15 cellular contexts compared by ENCODE assay signal in genomic region chr11:76623884-76624419, GRCh38. TPM values are rescaled to one million over a fixed set of nuclear protein-coding genes. Genes with fewer than 3 reads are reported as not detected.
"Had no signal": no experiment of that assay in that cellular context is flagged by ENCODE, and none has a peak within 500 bp of the region (broad histone marks: within the 10 kb centered on the region; RNA-seq: fewer than 3 reads in every experiment).

No MANE protein-coding gene starts in this region.

- H3K4me3 ChIP-seq: gastrocnemius medialis, psoas muscle, sigmoid colon had no signal

- H3K27me3 ChIP-seq: gastrocnemius medialis, sigmoid colon had no signal

- DNase-seq: activated CD4-positive, alpha-beta T cell treated with anti-CD3 and anti-CD28 coated beads for 48 hours; activated CD8-positive, alpha-beta T cell treated with anti-CD3 and anti-CD28 coated beads, Interleukin-2, amount 10 ng/mL, durations not matched to agents 7 days and 5 days; amygdala; effector CD4-positive, alpha-beta T cell; gastrocnemius medialis; midbrain; psoas muscle; stimulated activated CD4-positive, alpha-beta T cell treated with anti-CD3 and anti-CD28 coated beads, Interleukin-2, amount 100 ng/mL, for 48 hours; T-helper 1 cell had no signal

- H3K4me1 ChIP-seq: psoas muscle had no signal

- ATAC-seq: activated CD8-positive, alpha-beta T cell treated with anti-CD3 and anti-CD28 coated beads, Interleukin-2, amount 10 ng/mL, durations not matched to agents 7 days and 5 days; gastrocnemius medialis; psoas muscle; WTC11 had no signal

- H3K36me3 ChIP-seq: gastrocnemius medialis, neutrophil, sigmoid colon had no signal

- H3K9me3 ChIP-seq: psoas muscle had no signal

- H3K4me1 Mint-ChIP-seq: activated naive CD4-positive, alpha-beta T cell treated with anti-CD3 and anti-CD28 coated beads, Interleukin-2, amount 50 U/mL, for 24 hours had no signal

- H3K27ac Mint-ChIP-seq: activated CD8-positive, alpha-beta T cell treated with anti-CD3 and anti-CD28 coated beads, Interleukin-2, amount 10 ng/mL, durations not matched to agents 7 days and 5 days; activated naive CD4-positive, alpha-beta T cell treated with anti-CD3 and anti-CD28 coated beads, Interleukin-2, amount 50 U/mL, for 24 hours; stimulated activated naive CD8-positive, alpha-beta T cell treated with anti-CD3 and anti-CD28 coated beads, Interleukin-15, Interleukin-2, amounts not matched to agents 100 ng/mL and 50 ng/mL, for 24 hours; WTC11 had no signal

- H3K27ac ChIP-seq: gastrocnemius medialis, neutrophil, psoas muscle, sigmoid colon had no signal

- H3K4me3 Mint-ChIP-seq: activated CD8-positive, alpha-beta T cell treated with anti-CD3 and anti-CD28 coated beads, Interleukin-2, amount 10 ng/mL, durations not matched to agents 7 days and 5 days; activated naive CD4-positive, alpha-beta T cell treated with anti-CD3 and anti-CD28 coated beads, Interleukin-2, amount 50 U/mL, for 24 hours; stimulated activated naive CD8-positive, alpha-beta T cell treated with anti-CD3 and anti-CD28 coated beads, Interleukin-15, Interleukin-2, amounts not matched to agents 100 ng/mL and 50 ng/mL, for 24 hours; WTC11 had no signal

RNA-seq across cellular contexts. Expression of gene LRRC32, which starts 46.6 kb away (rescaled TPM):
- polyA plus RNA-seq: keratinocyte had no signal
